19 cellular contexts compared by ENCODE assay signal in genomic region chr2:109170645-109171044, GRCh38. TPM values are rescaled to one million over a fixed set of nuclear protein-coding genes. Genes with fewer than 3 reads are reported as not detected.
DNase-seq lines count a peak whose midpoint lies in the region; ATAC-seq and TF ChIP-seq lines count a peak whose summit lies in the region.
"Had no signal": no experiment of that assay in that cellular context is flagged by ENCODE, and none has a peak within 500 bp of the region (broad histone marks: within the 10 kb centered on the region; RNA-seq: fewer than 3 reads in every experiment).

No MANE protein-coding gene starts in this region.

- H3K27ac ChIP-seq in ACC112 (ENCODE audit: low read depth, low read length): peak overlapping the region; percentile 96
- no peak overlapping the region for H3K27ac ChIP-seq in endodermal cell (ENCODE audit: low read depth, low read length)
- no peak overlapping the region for H3K27ac ChIP-seq in neuronal stem cell (replicated peaks; ENCODE audit: low read length)
- H3K27ac ChIP-seq: cardiac muscle cell had no signal

- no peak overlapping the region for H2AFZ ChIP-seq in ACC112 (ENCODE audit: low read length, unreplicated experiment)
- H2AFZ ChIP-seq in neuronal stem cell (ENCODE audit: low read length): no peak overlapping the region

- peaks cover 77% of the 10 kb centered on the region for H3K4me1 ChIP-seq in ACC112 (ENCODE audit: control insufficient read depth, insufficient read depth, low read length, unreplicated experiment)
- peaks cover 15% of the 10 kb centered on the region for H3K4me1 ChIP-seq in endodermal cell (ENCODE audit: control insufficient read depth, insufficient read depth, low read length)
- H3K4me1 ChIP-seq in neuronal stem cell (ENCODE audit: control insufficient read depth in 2 of 2, insufficient read depth in 1 of 2, low read depth in 1 of 2, low read length in 2 of 2): peaks cover 2 to 3% of the 10 kb centered on the region in 2 donors
- H3K4me1 ChIP-seq: HAP-1 had no signal

- peaks cover 22% of the 10 kb centered on the region for H3K4me1 Mint-ChIP-seq in endodermal cell
- H3K4me1 Mint-ChIP-seq: memory B cell had no signal

- no peak overlapping the region for H3K4ac ChIP-seq in neuronal stem cell (ENCODE audit: low read length)

- no peak overlapping the region for H2AK5ac ChIP-seq in neuronal stem cell (ENCODE audit: low read depth, low read length)

- H3K18ac ChIP-seq in neuronal stem cell (ENCODE audit: low read length): peak overlapping the region; percentile 46

- no peak overlapping the region for H3K9ac ChIP-seq in endodermal cell (ENCODE audit: extremely low read depth, low read length, poor library complexity, severe bottlenecking)
- no peak overlapping the region for H3K9ac ChIP-seq in neuronal stem cell (ENCODE audit: low read depth, low read length, poor library complexity)

- H2BK15ac ChIP-seq in neuronal stem cell (ENCODE audit: low read length): no peak overlapping the region

- WGBS in endodermal cell (ENCODE audit: insufficient coverage in 1 of 2, insufficient read length in 1 of 2), 2 experiments: 80 to 86% methylated on average over 2 to 6 of the region's 6 CpGs
- WGBS in neuronal stem cell (ENCODE audit: extremely low coverage in 2 of 2, insufficient read length in 2 of 2, insufficient replicate concordance in 1 of 2), 2 donors: no CpG with 5 or more reads among the region's 6 CpGs

- no peaks in the 10 kb centered on the region for H3K27me3 ChIP-seq in ACC112 (ENCODE audit: insufficient read depth, low read length)
- H3K27me3 ChIP-seq in endodermal cell (ENCODE audit: control insufficient read depth, insufficient read depth, low read length, poor library complexity, severe bottlenecking): no peaks in the 10 kb centered on the region
- H3K27me3 ChIP-seq in neuronal stem cell (ENCODE audit: control insufficient read depth in 3 of 3, insufficient read depth in 3 of 3, low read depth in 1 of 3, low read length in 3 of 3): peaks cover 0 to 3% (median 0%) of the 10 kb centered on the region in 3 experiments
- H3K27me3 ChIP-seq: cardiac muscle cell had no signal

- no peak overlapping the region for H2BK120ac ChIP-seq in neuronal stem cell (ENCODE audit: low read depth, low read length)

- no peak for ATAC-seq in GM18873 (IDR thresholded peaks at IDR 0.05; ENCODE audit: low FRiP score, unreplicated experiment)
- ATAC-seq in GM19452 (IDR thresholded peaks at IDR 0.05; ENCODE audit: unreplicated experiment): no peak
- ATAC-seq: activated T-cell treated with anti-CD3 and anti-CD28 coated beads, Interleukin-2, amount 50 U/mL, for 4 hours had no signal

- H2BK5ac ChIP-seq in neuronal stem cell (ENCODE audit: low read length): no peak overlapping the region

- H3K9me3 ChIP-seq in endodermal cell (ENCODE audit: control insufficient read depth, low read length): peaks cover 9% of the 10 kb centered on the region
- peaks cover 5 to 6% of the 10 kb centered on the region in 2 donors for H3K9me3 ChIP-seq in neuronal stem cell (replicated peaks in 1 of 2; ENCODE audit: control insufficient read depth in 2 of 2, insufficient read depth in 1 of 2, low read depth in 1 of 2, low read length in 2 of 2)
- H3K9me3 ChIP-seq: HAP-1 had no signal

- no peak overlapping the region for H3K14ac ChIP-seq in neuronal stem cell (ENCODE audit: low read length)

- no peak overlapping the region for H3K4me2 ChIP-seq in neuronal stem cell (ENCODE audit: insufficient read depth, low read length, poor library complexity, severe bottlenecking)

- H4K91ac ChIP-seq in neuronal stem cell (ENCODE audit: low read depth, low read length, poor library complexity): no peak overlapping the region

- DNase-seq in NCI-H2029 treated with DMSO at 0.1 percent for 48 hours (lab: John Stamatoyannopoulos, UW): peak; percentile 59
- peak; percentile 74 for DNase-seq in endodermal cell
- no peak for DNase-seq in neuronal stem cell (ENCODE audit: low spot score)
- DNase-seq in activated gamma-delta T cell treated with Interleukin-2 at 50 U/mL for 16 hours: no peak
- DNase-seq in AG20443 (ENCODE audit: low spot score): no peak
- DNase-seq: activated CD4-positive, alpha-beta T cell treated with anti-CD3 and anti-CD28 coated beads, Interleukin-2, amount 50 U/mL, for 4 hours; activated naive CD8-positive, alpha-beta T cell treated with anti-CD3 and anti-CD28 coated beads, Interleukin-2, amount 10 ng/mL, durations not matched to agents 7 days and 5 days; activated T-cell treated with anti-CD3 and anti-CD28 coated beads, Interleukin-2, amount 50 U/mL, for 4 hours; effector memory CD4-positive, alpha-beta T cell; MV-4-11; NK-92 treated with Interleukin-12 subunit alpha and Interleukin-12 subunit beta, amount 100 ng/mL, for 24 hours; stimulated activated CD4-positive, alpha-beta T cell treated with anti-CD3 and anti-CD28 coated beads, Interleukin-4, amount 100 ng/mL, for 4 hours had no signal

- H3K36me3 ChIP-seq in ACC112 (ENCODE audit: insufficient read depth, low read length): no peaks in the 10 kb centered on the region
- no peaks in the 10 kb centered on the region for H3K36me3 ChIP-seq in endodermal cell (ENCODE audit: control insufficient read depth, insufficient read depth, low read length)
- H3K36me3 ChIP-seq in neuronal stem cell (replicated peaks in 1 of 2; ENCODE audit: control insufficient read depth in 2 of 2, insufficient read depth in 2 of 2, low read length in 2 of 2): no peaks in the 10 kb centered on the region
- H3K36me3 ChIP-seq: cardiac muscle cell, HAP-1 had no signal

- no peaks in the 10 kb centered on the region for H3K79me1 ChIP-seq in neuronal stem cell (ENCODE audit: low read depth, low read length)

- no peak overlapping the region for H3K23ac ChIP-seq in neuronal stem cell (ENCODE audit: low read depth, low read length, poor library complexity)

- H3K27ac Mint-ChIP-seq in endodermal cell: no peak overlapping the region
- H3K27ac Mint-ChIP-seq: activated naive CD8-positive, alpha-beta T cell treated with anti-CD3 and anti-CD28 coated beads, Interleukin-2, amount 10 ng/mL, durations not matched to agents 7 days and 5 days; memory B cell; type B pancreatic cell had no signal

- peaks cover 8% of the 10 kb centered on the region for H3K9me3 Mint-ChIP-seq in endodermal cell
- H3K9me3 Mint-ChIP-seq: activated T-cell treated with anti-CD3 and anti-CD28 coated beads, Interleukin-2, amount 50 U/mL, for 4 hours had no signal

- no peak overlapping the region for H4K8ac ChIP-seq in neuronal stem cell (ENCODE audit: low read depth, low read length)

- no peaks in the 10 kb centered on the region for H3K27me3 Mint-ChIP-seq in endodermal cell (ENCODE audit: insufficient read depth)
- H3K27me3 Mint-ChIP-seq: activated naive CD8-positive, alpha-beta T cell treated with anti-CD3 and anti-CD28 coated beads, Interleukin-2, amount 10 ng/mL, durations not matched to agents 7 days and 5 days; type B pancreatic cell had no signal

- no peak overlapping the region for H2BK12ac ChIP-seq in neuronal stem cell (ENCODE audit: low read length)

- H3K36me3 Mint-ChIP-seq in endodermal cell (ENCODE audit: low read depth): no peaks in the 10 kb centered on the region
- H3K36me3 Mint-ChIP-seq: memory B cell had no signal

- TF ChIP-seq CTCF in endodermal cell (conservative IDR thresholded peaks at IDR 0.05): peak; percentile 55

- H3K4me3 ChIP-seq in ACC112 (ENCODE audit: low read depth, low read length) (peak overlapping the region; percentile 63; the same call in 1 of the 2 replicates), endodermal cell (ENCODE audit: low read length) (no peak overlapping the region), neuronal stem cell (ENCODE audit: low read length in 2 of 2) (no peak overlapping the region)
- H3K4me3 ChIP-seq: cardiac muscle cell, HAP-1 had no signal

- H3K4me3 Mint-ChIP-seq in endodermal cell: no peak overlapping the region
- H3K4me3 Mint-ChIP-seq: activated naive CD8-positive, alpha-beta T cell treated with anti-CD3 and anti-CD28 coated beads, Interleukin-2, amount 10 ng/mL, durations not matched to agents 7 days and 5 days; activated T-cell treated with anti-CD3 and anti-CD28 coated beads, Interleukin-2, amount 50 U/mL, for 4 hours; memory B cell; type B pancreatic cell had no signal

- H3K79me2 ChIP-seq in ACC112 (ENCODE audit: control insufficient read depth, insufficient read depth, low read length, unreplicated experiment): peaks cover 70% of the 10 kb centered on the region

RNA-seq across cellular contexts. Expression of gene SH3RF3, which starts 41.6 kb away (rescaled TPM):
- 1 to 10 TPM; 1.5 to 1.8 TPM for total RNA-seq in endodermal cell
- 1.7 TPM for polyA plus RNA-seq in endodermal cell (2013, experiment 1 of 2)
- 1.8 TPM for polyA plus RNA-seq in endodermal cell (2013, experiment 2 of 2)
- polyA plus RNA-seq in neuronal stem cell (2013, experiment 1 of 2): 0.07 TPM
- polyA plus RNA-seq in neuronal stem cell (2013, experiment 2 of 2): 0.08 TPM

Comparison
In these comparisons a context has a peak if more than half of its experiments do, and no peak if none do; other contexts are left out.
1. DNase-seq: peak in NCI-H2029 treated with DMSO at 0.1 percent for 48 hours (single experiment) and endodermal cell (single experiment); none in neuronal stem cell (single experiment), activated gamma-delta T cell treated with Interleukin-2 at 50 U/mL for 16 hours (single experiment) and AG20443 (single experiment).